In the genomic region with DNA sequence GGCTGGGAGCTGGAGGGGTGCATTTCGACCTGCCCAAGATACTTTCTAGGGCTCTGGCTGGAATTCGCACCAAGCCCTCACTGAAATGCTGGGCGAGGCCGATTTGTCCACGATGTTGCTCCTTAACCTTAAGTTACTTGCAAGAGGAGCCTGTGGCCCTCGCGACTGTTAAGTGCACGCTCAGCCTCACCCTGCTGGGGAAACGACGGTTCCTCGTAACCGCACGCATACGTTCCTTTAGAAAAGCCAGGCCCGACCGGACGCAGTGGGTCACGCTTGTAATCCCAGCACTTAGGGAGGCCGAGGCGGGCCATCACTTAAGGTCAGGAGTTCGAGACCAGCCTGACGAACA, we compare ENCODE assay signal across 8 cellular contexts. TPM values are rescaled to one million over a fixed set of nuclear protein-coding genes. Genes with fewer than 3 reads are reported as not detected.
DNase-seq lines count a peak whose midpoint lies in the region; ATAC-seq, FAIRE-seq and TF ChIP-seq lines count a peak whose summit lies in the region.

No MANE protein-coding gene starts in this region.

- WGBS in neuronal stem cell (ENCODE audit: extremely low coverage in 2 of 2, insufficient read length in 2 of 2, insufficient replicate concordance in 1 of 2), 2 donors: no CpG with 5 or more reads among the region's 22 CpGs

- H3K4ac ChIP-seq in neuronal stem cell (ENCODE audit: low read length): no peak overlapping the region

- H3K14ac ChIP-seq in neuronal stem cell (ENCODE audit: low read length): no peak overlapping the region

- H3K27me3 ChIP-seq in neuronal stem cell (ENCODE audit: control insufficient read depth in 3 of 3, insufficient read depth in 3 of 3, low read depth in 1 of 3, low read length in 3 of 3): no peaks in the 10 kb centered on the region

- peaks cover 0 to 6% of the 10 kb centered on the region in 2 donors for H3K36me3 ChIP-seq in neuronal stem cell (replicated peaks in 1 of 2; ENCODE audit: control insufficient read depth in 2 of 2, insufficient read depth in 2 of 2, low read length in 2 of 2)

- no peaks in the 10 kb centered on the region for H3K27me3 Mint-ChIP-seq in activated CD4-positive, alpha-beta memory T cell treated with anti-CD3 and anti-CD28 coated beads for 36 hours

- no peak overlapping the region for H2BK12ac ChIP-seq in neuronal stem cell (ENCODE audit: low read length)

- H3K4me1 ChIP-seq in neuronal stem cell (ENCODE audit: control insufficient read depth in 2 of 2, insufficient read depth in 1 of 2, low read depth in 1 of 2, low read length in 2 of 2): peaks cover 3 to 8% of the 10 kb centered on the region in 2 donors

- ATAC-seq in HG03520 (IDR thresholded peaks at IDR 0.05; ENCODE audit: unreplicated experiment): no peak

- peak overlapping the region; percentile 98 for H2AFZ ChIP-seq in neuronal stem cell (ENCODE audit: low read length)

- TF ChIP-seq CTCF in GM12864 (IDR thresholded peaks at IDR 0.05; ENCODE audit: low read depth, low read length, missing control alignments): no peak

- peak overlapping the region; percentile 85 for H3K27ac Mint-ChIP-seq in activated CD4-positive, alpha-beta memory T cell treated with anti-CD3 and anti-CD28 coated beads for 36 hours

- no peak overlapping the region for H4K8ac ChIP-seq in neuronal stem cell (ENCODE audit: low read depth, low read length)

- H3K27ac ChIP-seq in neuronal stem cell (replicated peaks; ENCODE audit: low read length): peak overlapping the region; percentile 94

- intact Hi-C loops in activated CD4-positive, alpha-beta memory T cell treated with anti-CD3 and anti-CD28 coated beads for 36 hours (cut with micrococcal nuclease): loop anchor here (2.0 to 10.0 kb wide), 5 partner anchors 165 to 221 kb away; a partner anchor contains a TSS

- CTCF ChIA-PET in activated CD4-positive, alpha-beta memory T cell treated with anti-CD3 and anti-CD28 coated beads for 36 hours (lab: Charles Lee): interaction anchor here (0.6 to 1.6 kb wide), 2 partner anchors 42 to 70 kb away, joined by 4 to 5 read pairs; no protein-coding TSS in a partner anchor

- H4K91ac ChIP-seq in neuronal stem cell (ENCODE audit: low read depth, low read length, poor library complexity): no peak overlapping the region

- peak overlapping the region; percentile 99 for H3K23ac ChIP-seq in neuronal stem cell (ENCODE audit: low read depth, low read length, poor library complexity)

- H3K4me1 Mint-ChIP-seq in activated CD4-positive, alpha-beta memory T cell treated with anti-CD3 and anti-CD28 coated beads for 36 hours (ENCODE audit: low read depth): peaks cover 40% of the 10 kb centered on the region

- peaks cover 3% of the 10 kb centered on the region for H3K79me1 ChIP-seq in neuronal stem cell (ENCODE audit: low read depth, low read length)

- no peaks in the 10 kb centered on the region for H3K9me3 Mint-ChIP-seq in activated CD4-positive, alpha-beta memory T cell treated with anti-CD3 and anti-CD28 coated beads for 36 hours

- H3K4me3 ChIP-seq in GM12864 (ENCODE audit: low read depth, low read length): peak overlapping the region; percentile 95
- peak overlapping the region; percentile 76 to 98 for H3K4me3 ChIP-seq in neuronal stem cell (ENCODE audit: low read length in 2 of 2)

- H3K9me3 ChIP-seq in neuronal stem cell (replicated peaks in 1 of 2; ENCODE audit: control insufficient read depth in 2 of 2, insufficient read depth in 1 of 2, low read depth in 1 of 2, low read length in 2 of 2): no peaks in the 10 kb centered on the region

- H3K36me3 Mint-ChIP-seq in activated CD4-positive, alpha-beta memory T cell treated with anti-CD3 and anti-CD28 coated beads for 36 hours: no peaks in the 10 kb centered on the region

- H3K18ac ChIP-seq in neuronal stem cell (ENCODE audit: low read length): peak overlapping the region; percentile 4

- POLR2A ChIA-PET in activated CD4-positive, alpha-beta memory T cell treated with anti-CD3 and anti-CD28 coated beads for 36 hours (lab: Charles Lee): interaction anchor here (0.5 to 1.1 kb wide), 3 partner anchors 149 to 1620 kb away, joined by 3 to 6 read pairs (median 3); a partner anchor contains a TSS

- H2AK5ac ChIP-seq in neuronal stem cell (ENCODE audit: low read depth, low read length): no peak overlapping the region

- H3K4me3 Mint-ChIP-seq in activated CD4-positive, alpha-beta memory T cell treated with anti-CD3 and anti-CD28 coated beads for 36 hours: peak overlapping the region; percentile 85

- no peak for FAIRE-seq in HTR-8/SVneo (lab: Jason Lieb, UNC)

- H2BK15ac ChIP-seq in neuronal stem cell (ENCODE audit: low read length): no peak overlapping the region

- no peak overlapping the region for H2BK120ac ChIP-seq in neuronal stem cell (ENCODE audit: low read depth, low read length)

- DNase-seq in GM12864 (ENCODE audit: low read depth) (no peak), HPDE6-E6E7 (ENCODE audit: extremely low spot score) (peak; percentile 4), foreskin melanocyte (peak; percentile 75), neuronal stem cell (ENCODE audit: low spot score) (no peak), RPMI8226 (no peak), HTR-8/SVneo (ENCODE audit: insufficient read length, low spot score) (no peak)
- peak; percentile 51 for DNase-seq in activated CD4-positive, alpha-beta memory T cell treated with anti-CD3 and anti-CD28 coated beads for 36 hours

- peak overlapping the region; percentile 0 for H2BK5ac ChIP-seq in neuronal stem cell (ENCODE audit: low read length)

- peak overlapping the region; percentile 89 for H3K9ac ChIP-seq in neuronal stem cell (ENCODE audit: low read depth, low read length, poor library complexity)

- peak overlapping the region; percentile 67 for H3K4me2 ChIP-seq in neuronal stem cell (ENCODE audit: insufficient read depth, low read length, poor library complexity, severe bottlenecking)

RNA-seq across cellular contexts. Expression of a gene that starts 0.6 kb away (rescaled TPM):
- total RNA-seq in activated CD4-positive, alpha-beta memory T cell treated with anti-CD3 and anti-CD28 coated beads for 36 hours: 100 to 1,000 TPM; 104 to 112 TPM
- 42.7 TPM for polyA plus RNA-seq in neuronal stem cell (2013, experiment 1 of 2)
- 46.7 TPM for polyA plus RNA-seq in neuronal stem cell (2013, experiment 2 of 2)

RNA-seq across cellular contexts. Expression of a gene that starts 1.1 kb away (rescaled TPM):
- 10 to 100 TPM; 31.6 to 33.7 TPM for total RNA-seq in activated CD4-positive, alpha-beta memory T cell treated with anti-CD3 and anti-CD28 coated beads for 36 hours
- polyA plus RNA-seq in neuronal stem cell (2013, experiment 1 of 2): 28.5 TPM
- polyA plus RNA-seq in neuronal stem cell (2013, experiment 2 of 2): 26.6 TPM

Comparison
In these comparisons a context has a peak if more than half of its experiments do, and no peak if none do; other contexts are left out.
1. DNase-seq: peak in HPDE6-E6E7 (single experiment), activated CD4-positive, alpha-beta memory T cell treated with anti-CD3 and anti-CD28 coated beads for 36 hours (single experiment) and foreskin melanocyte (single experiment); none in GM12864 (single experiment), neuronal stem cell (single experiment), RPMI8226 (single experiment) and HTR-8/SVneo (single experiment).